Comparison of ENCODE assay signal across 8 cellular contexts in the genomic region with DNA sequence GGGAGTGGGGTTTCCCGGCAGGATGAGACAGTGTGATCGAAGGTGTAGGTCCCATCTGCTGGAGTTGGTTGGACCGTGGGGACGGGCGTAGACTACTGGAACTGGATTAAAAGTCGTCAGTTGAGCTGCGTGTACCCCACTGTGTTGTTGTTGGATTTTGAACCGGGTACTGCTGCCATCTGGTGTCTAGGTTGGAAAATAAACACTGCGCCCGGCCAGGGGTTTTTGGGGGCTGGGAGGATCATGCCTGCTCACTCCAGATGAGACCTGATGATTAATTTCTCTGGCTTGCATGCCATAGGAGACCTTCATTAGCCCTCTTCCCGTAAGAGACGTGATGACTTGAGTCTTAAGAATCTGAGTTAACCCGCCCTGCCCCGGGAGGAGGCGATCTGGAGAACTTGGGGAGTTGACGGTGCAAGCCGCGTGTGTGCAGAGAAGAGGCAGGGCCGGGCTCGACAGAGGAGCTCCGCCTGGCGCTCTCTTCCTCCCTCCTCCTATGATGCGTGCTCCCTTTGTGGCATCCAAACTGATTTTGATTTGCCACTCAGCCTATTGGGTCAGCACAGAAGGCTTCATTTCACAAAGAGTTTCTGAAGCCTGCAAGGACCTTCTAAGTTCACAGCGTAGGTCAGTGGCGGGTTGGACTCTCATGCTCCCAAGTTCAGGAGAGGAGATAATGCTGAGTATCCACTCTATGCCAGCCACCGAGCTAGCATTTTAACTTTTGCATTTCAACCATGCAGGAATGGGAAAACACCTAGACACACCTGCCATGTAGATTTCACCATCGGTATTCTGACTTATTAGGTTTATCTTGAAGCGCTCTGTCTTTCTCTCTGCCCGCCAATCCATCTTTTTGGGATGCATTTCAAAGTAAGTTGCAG. TPM values are rescaled to one million over a fixed set of nuclear protein-coding genes. Genes with fewer than 3 reads are reported as not detected.
A peak's percentile ranks its signal among the peaks of the same experiment; 100 is the strongest.
DNase-seq lines count a peak whose midpoint lies in the region; TF ChIP-seq lines count a peak whose summit lies in the region.

No MANE protein-coding gene starts in this region.

- WGBS in endodermal cell (ENCODE audit: insufficient coverage in 1 of 2, insufficient read length in 1 of 2), 2 experiments: 77 to 79% methylated on average over 21 to 29 of the region's 29 CpGs

- peak overlapping the region; percentile 61 for H3K27ac Mint-ChIP-seq in endodermal cell

- H3K9me3 ChIP-seq in endodermal cell (ENCODE audit: control insufficient read depth, low read length): no peaks in the 10 kb centered on the region

- H3K4me3 Mint-ChIP-seq in endodermal cell: peak overlapping the region; percentile 74

- peaks cover 39% of the 10 kb centered on the region for H3K36me3 Mint-ChIP-seq in endodermal cell (ENCODE audit: low read depth)

- H3K4me1 ChIP-seq in endodermal cell (ENCODE audit: control insufficient read depth, insufficient read depth, low read length): peaks cover 12% of the 10 kb centered on the region

- H3K4me3 ChIP-seq in endodermal cell (ENCODE audit: low read length): peak overlapping the region; percentile 78

- H3K27ac ChIP-seq in endodermal cell (ENCODE audit: low read depth, low read length): peak overlapping the region; percentile 42

- H3K4me1 Mint-ChIP-seq in endodermal cell: peaks cover 22% of the 10 kb centered on the region

- DNase-seq in NOMO-1 treated with DMSO at 0.1 percent for 48 hours (lab: John Stamatoyannopoulos, UW; ENCODE audit: unreplicated experiment) (peak; percentile 42), NOMO-1 treated with dmso at 0.1 percent for 144 hours (lab: John Stamatoyannopoulos, UW; ENCODE audit: unreplicated experiment) (no peak), NCI-H526 (lab: John Stamatoyannopoulos, UW) (peak; percentile 44 to 65), endodermal cell (peak; percentile 80), midbrain (lab: John Stamatoyannopoulos, UW) (peak; percentile 82), NCI-H187 treated with DMSO at 0.1 percent for 48 hours (lab: John Stamatoyannopoulos, UW) (no peak)
- DNase-seq in activated CD8-positive, alpha-beta memory T cell treated with anti-CD3 and anti-CD28 coated beads, Interleukin-2, amount 50 U/mL, for 1 hour (ENCODE audit: extremely low read depth): peak; percentile 45
- DNase-seq in stimulated activated CD8-positive, alpha-beta memory T cell treated with anti-CD3 and anti-CD28 coated beads, Interleukin-15, amount 100 ng/mL, for 24 hours (ENCODE audit: low read depth): peak; percentile 35

- no peaks in the 10 kb centered on the region for H3K9me3 Mint-ChIP-seq in endodermal cell

- no peaks in the 10 kb centered on the region for H3K27me3 Mint-ChIP-seq in endodermal cell (ENCODE audit: insufficient read depth)

- H3K27me3 ChIP-seq in endodermal cell (ENCODE audit: control insufficient read depth, insufficient read depth, low read length, poor library complexity, severe bottlenecking): no peaks in the 10 kb centered on the region

- H3K36me3 ChIP-seq in endodermal cell (ENCODE audit: control insufficient read depth, insufficient read depth, low read length): peaks cover 26% of the 10 kb centered on the region

- peak; percentile 72 for TF ChIP-seq CTCF in endodermal cell (conservative IDR thresholded peaks at IDR 0.05)

- H3K9ac ChIP-seq in endodermal cell (ENCODE audit: extremely low read depth, low read length, poor library complexity, severe bottlenecking): no peak overlapping the region

RNA-seq across cellular contexts. Expression of gene UHRF1, which starts 2.7 kb away (rescaled TPM):
- 10 to 100 TPM; 54.6 to 59.4 TPM for total RNA-seq in endodermal cell
- 59.3 TPM for polyA plus RNA-seq in endodermal cell (2013, experiment 1 of 2)
- 57.0 TPM for polyA plus RNA-seq in endodermal cell (2013, experiment 2 of 2)

RNA-seq across cellular contexts. Expression of gene ARRDC5, which starts 9.3 kb away (rescaled TPM):
- not detected for total RNA-seq in endodermal cell
- polyA plus RNA-seq in endodermal cell (2013, experiment 1 of 2): not detected
- not detected for polyA plus RNA-seq in endodermal cell (2013, experiment 2 of 2)

RNA-seq across cellular contexts. Expression of gene PLIN3, which starts 44.6 kb away (rescaled TPM):
- total RNA-seq in endodermal cell: 10 to 100 TPM; 80.0 to 80.9 TPM
- 62.6 TPM for polyA plus RNA-seq in endodermal cell (2013, experiment 1 of 2)
- 69.5 TPM for polyA plus RNA-seq in endodermal cell (2013, experiment 2 of 2)

RNA-seq across cellular contexts. Expression of gene KDM4B, which starts 56.9 kb away (rescaled TPM):
- total RNA-seq in endodermal cell: 10 to 100 TPM; 27.8 to 38.5 TPM
- 38.5 TPM for polyA plus RNA-seq in endodermal cell (2013, experiment 1 of 2)
- polyA plus RNA-seq in endodermal cell (2013, experiment 2 of 2): 33.4 TPM

Comparison
In these comparisons a context has a peak if more than half of its experiments do, and no peak if none do; other contexts are left out.
1. DNase-seq: peak in NOMO-1 treated with DMSO at 0.1 percent for 48 hours (single experiment), NCI-H526 (2 of 2), activated CD8-positive, alpha-beta memory T cell treated with anti-CD3 and anti-CD28 coated beads, Interleukin-2, amount 50 U/mL, for 1 hour (single experiment), endodermal cell (single experiment), midbrain (single experiment) and stimulated activated CD8-positive, alpha-beta memory T cell treated with anti-CD3 and anti-CD28 coated beads, Interleukin-15, amount 100 ng/mL, for 24 hours (single experiment); none in NOMO-1 treated with dmso at 0.1 percent for 144 hours (single experiment) and NCI-H187 treated with DMSO at 0.1 percent for 48 hours (single experiment).